ENCODE assay signal across 21 cellular contexts in genomic region chr12:4054643-4055042, GRCh38.
"Had no signal": no experiment of that assay in that cellular context is flagged by ENCODE, and none has a peak within 500 bp of the region (broad histone marks: within the 10 kb centered on the region; RNA-seq: fewer than 3 reads in every experiment).

No MANE protein-coding gene starts in this region.

- H2AFZ ChIP-seq: hepatocyte had no signal

- H3K27ac ChIP-seq: colonic mucosa, epithelial cell of prostate, foreskin keratinocyte, gastroesophageal sphincter, heart left ventricle, hepatocyte, left lung, lower lobe of right lung had no signal

- H3K4me3 ChIP-seq: colonic mucosa, gastroesophageal sphincter, heart left ventricle, hepatocyte, left lung, lower lobe of right lung had no signal

- H3K36me3 ChIP-seq: colonic mucosa, gastroesophageal sphincter, heart left ventricle, left lung, lower lobe of right lung had no signal

- H3K4me2 ChIP-seq: hepatocyte had no signal

- DNase-seq: colonic mucosa; cortex of kidney; effector CD8-positive, alpha-beta T cell; effector memory CD8-positive, alpha-beta T cell; endodermal cell; erythroblast; foreskin keratinocyte; heart left ventricle; hypothalamus; immature natural killer cell; islet precursor cell; kidney; kidney glomerular epithelial cell; left lung; left ventricle myocardium superior; lower lobe of right lung; mesenchymal stem cell had no signal

- H3K4me1 ChIP-seq: colonic mucosa, gastroesophageal sphincter, left lung, lower lobe of right lung had no signal

- ATAC-seq: effector memory CD8-positive, alpha-beta T cell; esophagus mucosa; foreskin keratinocyte; gastroesophageal sphincter; heart left ventricle; left lung; left ventricle myocardium superior; lower lobe of right lung had no signal

- H3K27me3 ChIP-seq: colonic mucosa, hepatocyte, left lung had no signal

- H3K9me3 ChIP-seq: colonic mucosa, gastroesophageal sphincter, heart left ventricle, left lung, lower lobe of right lung had no signal
